In the genomic region with DNA sequence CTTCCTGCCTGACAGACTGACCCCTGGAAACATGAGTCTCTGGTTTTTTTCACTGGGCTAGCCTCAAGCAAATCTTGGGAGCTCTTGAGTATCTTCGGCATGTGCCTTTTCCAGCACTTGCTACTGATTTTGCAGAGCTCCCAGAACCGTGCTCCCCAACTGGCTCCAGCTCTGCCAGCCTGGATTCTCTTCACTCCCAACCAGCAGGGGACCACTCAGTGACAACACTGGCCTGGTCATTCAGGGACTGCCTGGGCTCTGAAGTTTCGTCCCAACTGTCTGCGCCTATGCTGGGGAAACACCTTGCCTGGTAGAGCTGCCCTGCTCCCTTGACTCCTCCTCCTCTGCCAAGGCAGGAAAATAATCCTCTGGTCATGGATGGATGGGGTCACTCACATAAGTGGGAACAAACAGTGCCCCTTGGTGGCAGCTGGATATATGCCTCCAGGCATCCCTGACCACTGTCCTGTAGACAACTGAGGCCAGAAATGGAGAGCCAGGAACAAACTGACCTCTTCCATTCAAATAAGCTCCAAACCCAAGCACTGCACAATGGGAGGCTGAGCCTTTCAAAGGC, we compare ENCODE assay signal across 25 cellular contexts. TPM values are rescaled to one million over a fixed set of nuclear protein-coding genes. Genes with fewer than 3 reads are reported as not detected.
"Had no signal": no experiment of that assay in that cellular context is flagged by ENCODE, and none has a peak within 500 bp of the region (broad histone marks: within the 10 kb centered on the region; RNA-seq: fewer than 3 reads in every experiment).

No MANE protein-coding gene starts in this region.

- H3K27ac ChIP-seq: adrenal gland, ascending aorta, brain microvascular endothelial cell, colonic mucosa, epithelial cell of prostate, ovary, psoas muscle, right atrium auricular region, suprapubic skin, transverse colon, VCaP had no signal

- H3K27me3 Mint-ChIP-seq: activated CD4-positive, alpha-beta T cell treated with anti-CD3 and anti-CD28 coated beads, Interleukin-2, amount 10 ng/mL, durations not matched to agents 7 days and 5 days; activated naive CD8-positive, alpha-beta T cell; central memory CD8-positive, alpha-beta T cell had no signal

- ATAC-seq: activated CD8-positive, alpha-beta T cell treated with anti-CD3 and anti-CD28 coated beads, Interleukin-2, amount 10 ng/mL, durations not matched to agents 7 days and 5 days; psoas muscle had no signal

- DNase-seq: activated CD4-positive, alpha-beta T cell treated with anti-CD3 and anti-CD28 coated beads, Interleukin-2, amount 10 ng/mL, durations not matched to agents 7 days and 5 days; activated CD4-positive, CD25-positive, alpha-beta regulatory T cell treated with anti-CD3 and anti-CD28 coated beads, Interleukin-2, amount 50 U/mL, for 72 hours; activated CD8-positive, alpha-beta T cell treated with anti-CD3 and anti-CD28 coated beads, Interleukin-2, amount 10 ng/mL, durations not matched to agents 7 days and 5 days; activated naive CD4-positive, alpha-beta T cell; activated T-cell treated with anti-CD3 and anti-CD28 coated beads, Interleukin-2, amount 50 U/mL, for 1 hour; adrenal gland; brain microvascular endothelial cell; colonic mucosa; midbrain; ovary; psoas muscle; SK-N-SH; stimulated activated CD4-positive, alpha-beta T cell treated with anti-CD3 and anti-CD28 coated beads, Interleukin-12 subunit alpha, Interleukin-12 subunit beta, amount 100 ng/mL, for 4 hours; stimulated activated CD4-positive, alpha-beta T cell treated with anti-CD3 and anti-CD28 coated beads, Interleukin-4, amount 100 ng/mL, for 4 hours; stomach; transverse colon had no signal

- H3K4me3 ChIP-seq: adrenal gland, ascending aorta, colonic mucosa, ovary, psoas muscle, right atrium auricular region, stomach, suprapubic skin, transverse colon had no signal

- H3K36me3 ChIP-seq: ovary had no signal

- H3K9me2 ChIP-seq: SK-N-SH had no signal

- H3K4me1 ChIP-seq: ascending aorta, colonic mucosa had no signal

- H3K9me3 Mint-ChIP-seq: activated CD4-positive, alpha-beta T cell treated with anti-CD3 and anti-CD28 coated beads, Interleukin-2, amount 10 ng/mL, durations not matched to agents 7 days and 5 days; activated T-helper 2 cell treated with anti-CD3 and anti-CD28 coated beads, Interferon-gamma antibody, Interleukin-2, Interleukin-4, amounts not matched to agents 10 μg/mL and 5 μg/mL and 100 μg/mL, durations not matched to agents 14 hours and 24 hours and 36 hours; central memory CD8-positive, alpha-beta T cell; T-helper 2 cell treated with Interferon-gamma antibody and Interleukin-4, amounts not matched to agents 5 μg/mL and 100 μg/mL, for 36 hours had no signal

- H3K27me3 ChIP-seq: adrenal gland, ascending aorta, brain microvascular endothelial cell, colonic mucosa, ovary, right atrium auricular region, stomach, suprapubic skin, transverse colon had no signal

- H3K4me3 Mint-ChIP-seq: activated CD8-positive, alpha-beta T cell treated with anti-CD3 and anti-CD28 coated beads, Interleukin-2, amount 10 ng/mL, durations not matched to agents 7 days and 5 days; central memory CD8-positive, alpha-beta T cell; T-helper 2 cell treated with Interferon-gamma antibody and Interleukin-4, amounts not matched to agents 5 μg/mL and 100 μg/mL, for 36 hours had no signal

- H3K27ac Mint-ChIP-seq: activated CD4-positive, alpha-beta T cell treated with anti-CD3 and anti-CD28 coated beads, Interleukin-2, amount 10 ng/mL, durations not matched to agents 7 days and 5 days; activated CD8-positive, alpha-beta T cell treated with anti-CD3 and anti-CD28 coated beads, Interleukin-2, amount 10 ng/mL, durations not matched to agents 7 days and 5 days; activated naive CD8-positive, alpha-beta T cell; activated T-helper 2 cell treated with anti-CD3 and anti-CD28 coated beads, Interferon-gamma antibody, Interleukin-2, Interleukin-4, amounts not matched to agents 10 μg/mL and 5 μg/mL and 100 μg/mL, durations not matched to agents 14 hours and 24 hours and 36 hours; T-helper 2 cell treated with Interferon-gamma antibody and Interleukin-4, amounts not matched to agents 5 μg/mL and 100 μg/mL, for 36 hours had no signal

- H3K4me2 ChIP-seq: SK-N-SH had no signal

RNA-seq across cellular contexts. Expression of gene ATP5MGL, which starts 55.9 kb away (rescaled TPM):
- total RNA-seq: ascending aorta, right atrium auricular region had no signal
- polyA plus RNA-seq: adrenal gland, ovary, SK-N-SH, stomach had no signal
